ENCODE assay signal across 9 cellular contexts in the genomic region with DNA sequence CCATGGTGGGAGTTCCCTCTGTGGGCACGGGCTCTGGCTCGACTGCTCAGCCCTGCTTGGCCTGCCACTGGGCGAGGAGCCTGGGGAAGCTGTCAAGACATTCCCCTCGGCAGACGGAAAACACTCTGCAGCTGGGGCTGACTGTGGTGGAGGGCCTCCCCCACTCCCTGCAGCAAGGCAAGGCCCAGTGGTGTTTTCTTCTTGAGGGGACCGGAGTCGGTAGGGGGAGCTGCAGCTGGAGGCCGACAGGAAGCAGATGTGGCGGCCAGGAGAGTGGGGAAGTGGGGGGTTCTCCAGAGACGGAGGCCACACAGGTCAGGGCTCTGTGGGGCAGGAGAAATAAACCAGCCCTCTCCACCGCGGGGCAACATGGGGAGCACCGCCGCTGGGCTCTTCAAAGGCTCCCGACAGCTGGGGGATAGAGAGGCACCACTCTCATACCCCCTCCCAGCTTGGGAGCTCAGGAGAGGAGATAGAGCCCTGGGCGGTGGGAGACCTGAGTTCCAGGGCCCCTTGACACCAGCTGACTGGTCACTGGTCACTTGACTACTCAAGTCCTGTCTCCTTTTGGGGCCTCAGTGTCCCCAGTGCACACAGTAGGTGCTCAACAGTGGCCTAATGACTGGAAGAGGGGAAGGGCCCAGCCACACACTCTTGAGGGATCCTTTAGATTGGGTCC. TPM values are rescaled to one million over a fixed set of nuclear protein-coding genes. Genes with fewer than 3 reads are reported as not detected.
A peak's percentile ranks its signal among the peaks of the same experiment; 100 is the strongest.
DNase-seq lines count a peak whose midpoint lies in the region; ATAC-seq, FAIRE-seq and TF ChIP-seq lines count a peak whose summit lies in the region.
"Had no signal": no experiment of that assay in that cellular context is flagged by ENCODE, and none has a peak within 500 bp of the region (broad histone marks: within the 10 kb centered on the region; RNA-seq: fewer than 3 reads in every experiment).

No MANE protein-coding gene starts in this region.

- H3K9me3 ChIP-seq in gastroesophageal sphincter = no peaks in the 10 kb centered on the region
- no peaks in the 10 kb centered on the region for H3K9me3 ChIP-seq in sigmoid colon

- H3K4me1 ChIP-seq in gastroesophageal sphincter (peaks cover 0 to 81% (median 15%) of the 10 kb centered on the region in 3 donors), sigmoid colon (peaks cover 0 to 93% (median 42%) of the 10 kb centered on the region in 4 donors)

- ATAC-seq in gastroesophageal sphincter = peak; percentile 13
- ATAC-seq in HG03039 (IDR thresholded peaks at IDR 0.05; ENCODE audit: unreplicated experiment) = no peak

- H3K27ac ChIP-seq in gastroesophageal sphincter = peak overlapping the region in 3 of 4 donors; percentile 44 to 74 (median 59)
- peak overlapping the region in 2 of 4 donors; percentile 60 to 91 for H3K27ac ChIP-seq in sigmoid colon

- TF ChIP-seq CTCF in GM12872 (IDR thresholded peaks at IDR 0.05; ENCODE audit: insufficient read depth, low read depth, low read length) = peak; percentile 27; the same call in 1 of the 3 replicates
- peak in 2 of 4 experiments; percentile 40 to 43 for TF ChIP-seq CTCF in gastroesophageal sphincter (IDR thresholded peaks at IDR 0.05)
- TF ChIP-seq CTCF in sigmoid colon (IDR thresholded peaks at IDR 0.05) = peak in 3 of 4 experiments; percentile 14 to 29 (median 17)

- TF ChIP-seq EP300 in gastroesophageal sphincter (IDR thresholded peaks at IDR 0.05) = no peak
- TF ChIP-seq EP300 in sigmoid colon (IDR thresholded peaks at IDR 0.05) = no peak

- H3K36me3 ChIP-seq in gastroesophageal sphincter (peaks cover 0 to 67% of the 10 kb centered on the region in 2 donors), sigmoid colon (peaks cover 5 to 46% (median 20%) of the 10 kb centered on the region in 4 donors)

- WGBS in gastroesophageal sphincter (ENCODE audit: low coverage in 1 of 2), 2 donors = 44% methylated on average over 4 of the region's 16 CpGs; no CpG with 5 or more reads in 1 of the 2 donors
- WGBS in sigmoid colon, 2 donors = 47 to 82% methylated on average over 16 of the region's 16 CpGs

- no peak for FAIRE-seq in HTR-8/SVneo (lab: Jason Lieb, UNC)

- intact Hi-C loops in sigmoid colon (cut with DNase I) = no loop called here

- DNase-seq in MV-4-11 (lab: John Stamatoyannopoulos, UW) (peak; percentile 41), sigmoid colon (peak; percentile 88), NCI-H69 (lab: John Stamatoyannopoulos, UW) (no peak), HTR-8/SVneo (ENCODE audit: insufficient read length, low spot score) (no peak)
- DNase-seq in stimulated activated naive CD4-positive, alpha-beta T cell treated with Interleukin-2 at 50 U/mL for 16 hours (lab: John Stamatoyannopoulos, UW) = no peak
- DNase-seq: central memory CD4-positive, alpha-beta T cell had no signal

- H3K27me3 ChIP-seq in gastroesophageal sphincter = no peaks in the 10 kb centered on the region
- H3K27me3 ChIP-seq in sigmoid colon = no peaks in the 10 kb centered on the region

- no peak overlapping the region for H3K4me3 ChIP-seq in gastroesophageal sphincter
- H3K4me3 ChIP-seq in sigmoid colon = no peak overlapping the region

- TF ChIP-seq POLR2A in gastroesophageal sphincter (IDR thresholded peaks at IDR 0.05) (no peak), sigmoid colon (IDR thresholded peaks at IDR 0.05) (no peak)

RNA-seq across cellular contexts. Expression of a gene that starts 43.4 kb away (rescaled TPM):
- total RNA-seq in gastroesophageal sphincter (10 to 100 TPM; 16.5 to 38.0 (median 22.8) TPM), sigmoid colon (10 to 100 TPM; 26.4 to 48.5 (median 32.5) TPM)
- 10 to 100 TPM; 60.7 to 74.9 (median 71.9) TPM for polyA plus RNA-seq in sigmoid colon

RNA-seq across cellular contexts. Expression of a gene that starts 54.7 kb away (rescaled TPM):
- total RNA-seq in gastroesophageal sphincter (100 to 1,000 TPM in 1 of 4 donors, 10 to 100 TPM in 3; 60.5 to 186 (median 84.1) TPM), sigmoid colon (100 to 1,000 TPM in 3 of 4 donors, 10 to 100 TPM in 1; 82.6 to 141 (median 121) TPM)
- polyA plus RNA-seq in sigmoid colon = 10 to 100 TPM in 2 of 3 donors, 1 to 10 TPM in 1; 7.6 to 31.2 (median 21.1) TPM

Comparison
In these comparisons a context has a peak if more than half of its experiments do, and no peak if none do; other contexts are left out.
1. DNase-seq: peak in MV-4-11 (single experiment) and sigmoid colon (single experiment); none in NCI-H69 (single experiment), stimulated activated naive CD4-positive, alpha-beta T cell treated with Interleukin-2 at 50 U/mL for 16 hours (single experiment) and HTR-8/SVneo (single experiment).